Comparison of ENCODE assay signal across 10 cellular contexts in the genomic region with DNA sequence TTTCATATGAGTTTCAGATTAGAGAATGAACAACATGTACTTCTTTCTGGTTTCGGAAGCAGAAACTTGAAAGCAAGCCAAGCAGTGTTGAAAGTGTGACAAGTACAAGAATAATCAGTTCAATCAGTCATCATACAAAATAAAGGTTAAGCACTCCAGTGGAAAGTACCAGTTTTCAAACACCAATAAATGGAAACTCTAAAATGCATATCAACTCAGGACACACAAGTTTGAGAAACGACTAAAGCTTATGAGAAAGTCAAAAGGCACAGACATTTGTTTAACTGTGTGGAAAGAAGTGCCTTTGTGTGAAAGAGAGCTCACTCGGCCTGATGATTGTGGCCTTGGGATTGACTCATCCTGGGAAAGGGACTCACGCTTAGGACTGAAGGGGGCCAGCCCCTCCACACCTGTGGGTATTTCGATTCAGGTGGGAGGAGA.
DNase-seq lines count a peak whose midpoint lies in the region; ATAC-seq and TF ChIP-seq lines count a peak whose summit lies in the region.
"Had no signal": no experiment of that assay in that cellular context is flagged by ENCODE, and none has a peak within 500 bp of the region (broad histone marks: within the 10 kb centered on the region; RNA-seq: fewer than 3 reads in every experiment).

No MANE protein-coding gene starts in this region.

- H3K36me3 ChIP-seq in gastroesophageal sphincter (no peaks in the 10 kb centered on the region), stomach (no peaks in the 10 kb centered on the region)
- no peaks in the 10 kb centered on the region for H3K36me3 ChIP-seq in naive thymus-derived CD4-positive, alpha-beta T cell (ENCODE audit: control insufficient read depth in 2 of 3, insufficient read depth in 3 of 3, low read length in 3 of 3)

- H3K4me3 ChIP-seq in gastroesophageal sphincter, result peak overlapping the region in 1 of 2 donors; percentile 16
- no peak overlapping the region for H3K4me3 ChIP-seq in stomach
- H3K4me3 ChIP-seq in naive thymus-derived CD4-positive, alpha-beta T cell (ENCODE audit: low read length), result no peak overlapping the region
- H3K4me3 ChIP-seq: GM12878 had no signal

- intact Hi-C loops in stomach (cut with DNase I; ENCODE audit: low total_unique reads), result no loop called here
- intact Hi-C loops in naive thymus-derived CD4-positive, alpha-beta T cell (cut with micrococcal nuclease), result no loop called here

- no peaks in the 10 kb centered on the region for H3K9me3 ChIP-seq in gastroesophageal sphincter
- H3K9me3 ChIP-seq in stomach, result no peaks in the 10 kb centered on the region
- no peaks in the 10 kb centered on the region for H3K9me3 ChIP-seq in naive thymus-derived CD4-positive, alpha-beta T cell (ENCODE audit: control insufficient read depth in 2 of 3, low read length in 3 of 3)

- TF ChIP-seq EP300 in gastroesophageal sphincter (IDR thresholded peaks at IDR 0.05), result no peak
- no peak for TF ChIP-seq EP300 in stomach (IDR thresholded peaks at IDR 0.05)

- in situ Hi-C loops in GM13977 (cut with MboI; ENCODE audit: low pct_unique_long_range_greater_than_20kb, low sequenced_read_pairs, unreplicated experiment), result no loop called here

- POLR2A ChIA-PET in activated CD4-positive, alpha-beta T cell treated with anti-CD3 and anti-CD28 coated beads, Interleukin-2, amount 10 ng/mL, durations not matched to agents 7 days and 5 days (lab: Charles Lee), result no interaction called here
- POLR2A ChIA-PET in T-cell (lab: Charles Lee), result no interaction called here
- POLR2A ChIA-PET in naive thymus-derived CD4-positive, alpha-beta T cell (lab: Charles Lee), result no interaction called here

- TF ChIP-seq CTCF in gastroesophageal sphincter (IDR thresholded peaks at IDR 0.05) (no peak), stomach (IDR thresholded peaks at IDR 0.05) (no peak), GM13977 (IDR thresholded peaks at IDR 0.05; ENCODE audit: extremely low read depth, insufficient read depth, missing control alignments) (no peak)

- CTCF ChIA-PET in activated CD4-positive, alpha-beta T cell treated with anti-CD3 and anti-CD28 coated beads, Interleukin-2, amount 10 ng/mL, durations not matched to agents 7 days and 5 days (lab: Charles Lee), result no interaction called here
- CTCF ChIA-PET in T-cell (lab: Charles Lee), result interaction anchor here in 1 of 2 donors (1.0 kb wide), 1 partner anchor 53 kb away, joined by 3 read pairs; no protein-coding TSS in a partner anchor
- CTCF ChIA-PET in naive thymus-derived CD4-positive, alpha-beta T cell (lab: Charles Lee), result no interaction called here

- no peak for DNase-seq in activated CD4-positive, alpha-beta T cell treated with anti-CD3 and anti-CD28 coated beads, Interleukin-2, amount 10 ng/mL, durations not matched to agents 7 days and 5 days
- no peak for DNase-seq in activated CD4-positive, alpha-beta T cell treated with anti-CD3 and anti-CD28 coated beads, Interleukin-2, amount 50 U/mL, for 1 hour
- DNase-seq in T-cell (no peak), stomach (no peak), 8988T (no peak), GM13977 (ENCODE audit: low spot score) (no peak)
- no peak for DNase-seq in naive thymus-derived CD4-positive, alpha-beta T cell
- DNase-seq: NCI-H2107 had no signal

- H3K4me1 Mint-ChIP-seq in activated CD4-positive, alpha-beta T cell treated with anti-CD3 and anti-CD28 coated beads, Interleukin-2, amount 10 ng/mL, durations not matched to agents 7 days and 5 days, result peaks cover 11% of the 10 kb centered on the region
- peaks cover 0 to 11% (median 2%) of the 10 kb centered on the region in 3 donors for H3K4me1 Mint-ChIP-seq in T-cell
- H3K4me1 Mint-ChIP-seq in naive thymus-derived CD4-positive, alpha-beta T cell, result peaks cover 0 to 3% (median 0%) of the 10 kb centered on the region in 7 donors

- H3K27me3 ChIP-seq in gastroesophageal sphincter (no peaks in the 10 kb centered on the region), stomach (no peaks in the 10 kb centered on the region)
- H3K27me3 ChIP-seq in naive thymus-derived CD4-positive, alpha-beta T cell (ENCODE audit: control insufficient read depth in 2 of 2, insufficient read depth in 2 of 2, low read length in 2 of 2), result no peaks in the 10 kb centered on the region

- peak overlapping the region; percentile 51 to 86 (median 80) for H3K27ac ChIP-seq in gastroesophageal sphincter
- H3K27ac ChIP-seq in stomach, result peak overlapping the region; percentile 69 to 88 (median 76)
- H3K27ac ChIP-seq in naive thymus-derived CD4-positive, alpha-beta T cell (ENCODE audit: low read depth, low read length), result no peak overlapping the region

- H3K9me3 Mint-ChIP-seq in activated CD4-positive, alpha-beta T cell treated with anti-CD3 and anti-CD28 coated beads, Interleukin-2, amount 10 ng/mL, durations not matched to agents 7 days and 5 days, result no peaks in the 10 kb centered on the region
- H3K9me3 Mint-ChIP-seq in T-cell, result no peaks in the 10 kb centered on the region
- peaks cover 0 to 7% (median 2%) of the 10 kb centered on the region in 11 donors for H3K9me3 Mint-ChIP-seq in naive thymus-derived CD4-positive, alpha-beta T cell

- ATAC-seq in T-cell (replicated peaks in 1 of 4) (peak in 1 of 4 experiments; percentile 38), gastroesophageal sphincter (peak; percentile 74)
- ATAC-seq in naive thymus-derived CD4-positive, alpha-beta T cell, result no peak
- ATAC-seq: GM12878 had no signal

- TF ChIP-seq POLR2A in gastroesophageal sphincter (IDR thresholded peaks at IDR 0.05) (no peak), stomach (IDR thresholded peaks at IDR 0.05) (no peak)

- H3K4me1 ChIP-seq in gastroesophageal sphincter (peaks cover 0 to 34% (median 13%) of the 10 kb centered on the region in 3 donors), stomach (peaks cover 0 to 21% (median 16%) of the 10 kb centered on the region in 4 donors)
- H3K4me1 ChIP-seq in naive thymus-derived CD4-positive, alpha-beta T cell (ENCODE audit: control insufficient read depth in 2 of 2, insufficient read depth in 2 of 2, low read length in 2 of 2), result no peaks in the 10 kb centered on the region

- H3K27me3 Mint-ChIP-seq in activated CD4-positive, alpha-beta T cell treated with anti-CD3 and anti-CD28 coated beads, Interleukin-2, amount 10 ng/mL, durations not matched to agents 7 days and 5 days, result peaks cover 7% of the 10 kb centered on the region
- peaks cover 0 to 7% of the 10 kb centered on the region in 2 donors for H3K27me3 Mint-ChIP-seq in T-cell
- H3K27me3 Mint-ChIP-seq in naive thymus-derived CD4-positive, alpha-beta T cell, result peaks cover 0 to 3% (median 0%) of the 10 kb centered on the region in 5 donors

- H3K36me3 Mint-ChIP-seq in activated CD4-positive, alpha-beta T cell treated with anti-CD3 and anti-CD28 coated beads, Interleukin-2, amount 10 ng/mL, durations not matched to agents 7 days and 5 days (ENCODE audit: low read depth), result peaks cover 1% of the 10 kb centered on the region
- no peaks in the 10 kb centered on the region for H3K36me3 Mint-ChIP-seq in T-cell
- peaks cover 0 to 16% (median 0%) of the 10 kb centered on the region in 5 donors for H3K36me3 Mint-ChIP-seq in naive thymus-derived CD4-positive, alpha-beta T cell

- H3K27ac Mint-ChIP-seq in activated CD4-positive, alpha-beta T cell treated with anti-CD3 and anti-CD28 coated beads, Interleukin-2, amount 10 ng/mL, durations not matched to agents 7 days and 5 days, result peak overlapping the region; percentile 62
- H3K27ac Mint-ChIP-seq in T-cell, result peak overlapping the region in 1 of 2 donors; percentile 54
- H3K27ac Mint-ChIP-seq in naive thymus-derived CD4-positive, alpha-beta T cell, result peak overlapping the region in 1 of 9 donors; percentile 71

- 28 to 29% methylated on average over 4 to 5 of the region's 5 CpGs for WGBS in gastroesophageal sphincter (ENCODE audit: low coverage in 1 of 2), 2 donors
- WGBS in stomach, 5 donors, result 20 to 39% (median 29%) methylated on average over 5 of the region's 5 CpGs

- no peak overlapping the region for H3K4me3 Mint-ChIP-seq in activated CD4-positive, alpha-beta T cell treated with anti-CD3 and anti-CD28 coated beads, Interleukin-2, amount 10 ng/mL, durations not matched to agents 7 days and 5 days
- H3K4me3 Mint-ChIP-seq in T-cell, result peak overlapping the region in 2 of 3 donors; percentile 22 to 30
- peak overlapping the region in 1 of 10 donors; percentile 65 for H3K4me3 Mint-ChIP-seq in naive thymus-derived CD4-positive, alpha-beta T cell
